In genomic region chr6:108068182-108068581, GRCh38 we compare ENCODE assay signal across 26 cellular contexts.
"Had no signal": no experiment of that assay in that cellular context is flagged by ENCODE, and none has a peak within 500 bp of the region (broad histone marks: within the 10 kb centered on the region; RNA-seq: fewer than 3 reads in every experiment).

No MANE protein-coding gene starts in this region.

- H3K4me1 ChIP-seq: colonic mucosa had no signal

- H3K27me3 Mint-ChIP-seq: dendritic cell treated with granulocyte-macrophage colony-stimulating factor and Interleukin-4, amounts not matched to agents 40 ng/mL and 50 ng/mL, for 4 days; effector memory CD8-positive, alpha-beta T cell had no signal

- H3K27me3 ChIP-seq: colonic mucosa, esophagus squamous epithelium, gastrocnemius medialis, heart right ventricle, left lung had no signal

- ATAC-seq: esophagus mucosa, gastrocnemius medialis, heart right ventricle, left lung, left ventricle myocardium superior, lower lobe of right lung had no signal

- H3K4me3 ChIP-seq: colonic mucosa, esophagus squamous epithelium, gastrocnemius medialis, heart right ventricle, left lung, lower lobe of right lung had no signal

- H3K9me3 ChIP-seq: colonic mucosa, esophagus squamous epithelium, gastrocnemius medialis, heart right ventricle, left lung, lower lobe of right lung had no signal

- H3K4me3 Mint-ChIP-seq: dendritic cell treated with granulocyte-macrophage colony-stimulating factor and Interleukin-4, amounts not matched to agents 40 ng/mL and 50 ng/mL, for 4 days; effector memory CD8-positive, alpha-beta T cell; endodermal cell; immature natural killer cell; mesothelial cell of epicardium had no signal

- H3K9me3 Mint-ChIP-seq: dendritic cell treated with granulocyte-macrophage colony-stimulating factor and Interleukin-4, amounts not matched to agents 40 ng/mL and 50 ng/mL, for 4 days; effector memory CD8-positive, alpha-beta T cell; endodermal cell; immature natural killer cell; mesothelial cell of epicardium had no signal

- DNase-seq: colonic mucosa; cortex of kidney; effector CD8-positive, alpha-beta T cell; endodermal cell; erythroblast; esophagus squamous epithelium; foreskin fibroblast; foreskin melanocyte; gastrocnemius medialis; glutamatergic neuron; head of caudate nucleus; heart right ventricle; hypothalamus; islet precursor cell; kidney; kidney glomerular epithelial cell; left lung; left ventricle myocardium superior; lower lobe of right lung; mesenchymal stem cell had no signal

- H3K27ac ChIP-seq: colonic mucosa, epithelial cell of prostate, esophagus squamous epithelium, gastrocnemius medialis, heart right ventricle, left lung, lower lobe of right lung had no signal

- H3K36me3 ChIP-seq: colonic mucosa, gastrocnemius medialis, lower lobe of right lung had no signal

- H3K27ac Mint-ChIP-seq: dendritic cell treated with granulocyte-macrophage colony-stimulating factor and Interleukin-4, amounts not matched to agents 40 ng/mL and 50 ng/mL, for 4 days; effector memory CD8-positive, alpha-beta T cell; endodermal cell; immature natural killer cell; mesothelial cell of epicardium had no signal
